1 cellular context compared by ENCODE assay signal in the genomic region with DNA sequence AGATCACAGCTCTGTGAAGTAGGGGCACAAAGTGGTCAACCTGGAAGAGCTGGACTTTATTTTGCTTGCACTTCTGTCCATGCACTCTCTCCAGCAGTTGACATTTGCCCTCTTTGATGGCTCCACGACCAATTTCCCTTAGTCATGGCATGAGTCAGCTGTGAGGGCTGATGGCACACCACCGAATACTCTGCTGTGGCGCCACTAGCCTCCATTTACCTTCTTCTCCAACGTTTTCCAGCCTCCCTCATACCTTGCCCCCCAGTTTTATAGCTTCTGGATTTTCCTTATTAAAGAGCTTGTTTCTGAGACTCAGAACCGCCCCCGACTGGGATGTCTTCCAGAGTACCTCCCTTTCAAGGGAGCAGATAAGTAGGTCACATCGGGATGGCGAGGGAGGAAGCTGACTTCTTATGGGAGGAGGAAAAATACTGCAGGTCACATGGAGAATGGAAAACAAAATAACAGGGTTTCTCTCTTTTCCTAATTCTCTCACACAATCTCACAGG.
A peak's percentile ranks its signal among the peaks of the same experiment; 100 is the strongest.
TF ChIP-seq lines count a peak whose summit lies in the region.

No MANE protein-coding gene starts in this region.

TF ChIP-seq in HepG2, 621 proteins besides CTCF, POLR2A, EP300 and RAD21 (continued from another document and continues in another):
- TF ChIP-seq, protein P1, sequence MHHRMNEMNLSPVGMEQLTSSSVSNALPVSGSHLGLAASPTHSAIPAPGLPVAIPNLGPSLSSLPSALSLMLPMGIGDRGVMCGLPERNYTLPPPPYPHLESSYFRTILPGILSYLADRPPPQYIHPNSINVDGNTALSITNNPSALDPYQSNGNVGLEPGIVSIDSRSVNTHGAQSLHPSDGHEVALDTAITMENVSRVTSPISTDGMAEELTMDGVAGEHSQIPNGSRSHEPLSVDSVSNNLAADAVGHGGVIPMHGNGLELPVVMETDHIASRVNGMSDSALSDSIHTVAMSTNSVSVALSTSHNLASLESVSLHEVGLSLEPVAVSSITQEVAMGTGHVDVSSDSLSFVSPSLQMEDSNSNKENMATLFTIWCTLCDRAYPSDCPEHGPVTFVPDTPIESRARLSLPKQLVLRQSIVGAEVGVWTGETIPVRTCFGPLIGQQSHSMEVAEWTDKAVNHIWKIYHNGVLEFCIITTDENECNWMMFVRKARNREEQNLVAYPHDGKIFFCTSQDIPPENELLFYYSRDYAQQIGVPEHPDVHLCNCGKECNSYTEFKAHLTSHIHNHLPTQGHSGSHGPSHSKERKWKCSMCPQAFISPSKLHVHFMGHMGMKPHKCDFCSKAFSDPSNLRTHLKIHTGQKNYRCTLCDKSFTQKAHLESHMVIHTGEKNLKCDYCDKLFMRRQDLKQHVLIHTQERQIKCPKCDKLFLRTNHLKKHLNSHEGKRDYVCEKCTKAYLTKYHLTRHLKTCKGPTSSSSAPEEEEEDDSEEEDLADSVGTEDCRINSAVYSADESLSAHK (CRISPR knock-in tag; IDR thresholded peaks at IDR 0.05; ENCODE audit: borderline replicate concordance): no peak
- TF ChIP-seq, protein P2, sequence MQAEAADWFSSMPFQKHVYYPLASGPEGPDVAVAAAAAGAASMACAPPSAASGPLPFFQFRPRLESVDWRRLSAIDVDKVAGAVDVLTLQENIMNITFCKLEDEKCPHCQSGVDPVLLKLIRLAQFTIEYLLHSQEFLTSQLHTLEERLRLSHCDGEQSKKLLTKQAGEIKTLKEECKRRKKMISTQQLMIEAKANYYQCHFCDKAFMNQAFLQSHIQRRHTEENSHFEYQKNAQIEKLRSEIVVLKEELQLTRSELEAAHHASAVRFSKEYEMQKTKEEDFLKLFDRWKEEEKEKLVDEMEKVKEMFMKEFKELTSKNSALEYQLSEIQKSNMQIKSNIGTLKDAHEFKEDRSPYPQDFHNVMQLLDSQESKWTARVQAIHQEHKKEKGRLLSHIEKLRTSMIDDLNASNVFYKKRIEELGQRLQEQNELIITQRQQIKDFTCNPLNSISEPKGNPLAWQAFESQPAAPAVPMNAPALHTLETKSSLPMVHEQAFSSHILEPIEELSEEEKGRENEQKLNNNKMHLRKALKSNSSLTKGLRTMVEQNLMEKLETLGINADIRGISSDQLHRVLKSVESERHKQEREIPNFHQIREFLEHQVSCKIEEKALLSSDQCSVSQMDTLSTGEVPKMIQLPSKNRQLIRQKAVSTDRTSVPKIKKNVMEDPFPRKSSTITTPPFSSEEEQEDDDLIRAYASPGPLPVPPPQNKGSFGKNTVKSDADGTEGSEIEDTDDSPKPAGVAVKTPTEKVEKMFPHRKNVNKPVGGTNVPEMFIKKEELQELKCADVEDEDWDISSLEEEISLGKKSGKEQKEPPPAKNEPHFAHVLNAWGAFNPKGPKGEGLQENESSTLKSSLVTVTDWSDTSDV (CRISPR knock-in tag; IDR thresholded peaks at IDR 0.05): no peak
- TF ChIP-seq ZNF816 (CRISPR knock-in tag; IDR thresholded peaks at IDR 0.05; ENCODE audit: borderline replicate concordance) (no peak), ZNF484 (CRISPR knock-in tag; IDR thresholded peaks at IDR 0.05; ENCODE audit: borderline replicate concordance, low read depth) (no peak), NCOR1 (IDR thresholded peaks at IDR 0.05; ENCODE audit: borderline replicate concordance, low read length) (peak; percentile 46; the same call in 1 of the 2 replicates), ZNF3 (CRISPR knock-in tag; IDR thresholded peaks at IDR 0.05) (no peak), ATF7 (IDR thresholded peaks at IDR 0.05) (no peak), ATF7 (CRISPR knock-in tag; IDR thresholded peaks at IDR 0.05) (no peak), RBAK (CRISPR knock-in tag; IDR thresholded peaks at IDR 0.05) (no peak), NONO (IDR thresholded peaks at IDR 0.05) (no peak), NONO (CRISPR knock-in tag; conservative IDR thresholded peaks at IDR 0.05) (0 out of 2 replicates have a peak, but pooled peaks have one; percentile 53), ZNF224 (CRISPR knock-in tag; IDR thresholded peaks at IDR 0.05) (no peak), JUNB (CRISPR knock-in tag; IDR thresholded peaks at IDR 0.05; ENCODE audit: borderline replicate concordance) (no peak), ZNF782 (CRISPR knock-in tag; IDR thresholded peaks at IDR 0.05; ENCODE audit: borderline replicate concordance) (no peak), ZEB1 (IDR thresholded peaks at IDR 0.05; ENCODE audit: insufficient replicate concordance, low read depth) (no peak), ZNF781 (CRISPR knock-in tag; IDR thresholded peaks at IDR 0.05; ENCODE audit: borderline replicate concordance, not compliant biosample characterization) (no peak), ZNF326 (CRISPR knock-in tag; IDR thresholded peaks at IDR 0.05; ENCODE audit: borderline replicate concordance) (no peak), ZNF256 (CRISPR knock-in tag; conservative IDR thresholded peaks at IDR 0.05) (no peak), ZNF749 (CRISPR knock-in tag; IDR thresholded peaks at IDR 0.05; ENCODE audit: borderline replicate concordance) (no peak), ZFP36L1 (CRISPR knock-in tag; IDR thresholded peaks at IDR 0.05) (no peak), NFKBIZ (CRISPR knock-in tag; IDR thresholded peaks at IDR 0.05) (no peak), ZNF7 (CRISPR knock-in tag; IDR thresholded peaks at IDR 0.05) (no peak)
- TF ChIP-seq, protein P3, sequence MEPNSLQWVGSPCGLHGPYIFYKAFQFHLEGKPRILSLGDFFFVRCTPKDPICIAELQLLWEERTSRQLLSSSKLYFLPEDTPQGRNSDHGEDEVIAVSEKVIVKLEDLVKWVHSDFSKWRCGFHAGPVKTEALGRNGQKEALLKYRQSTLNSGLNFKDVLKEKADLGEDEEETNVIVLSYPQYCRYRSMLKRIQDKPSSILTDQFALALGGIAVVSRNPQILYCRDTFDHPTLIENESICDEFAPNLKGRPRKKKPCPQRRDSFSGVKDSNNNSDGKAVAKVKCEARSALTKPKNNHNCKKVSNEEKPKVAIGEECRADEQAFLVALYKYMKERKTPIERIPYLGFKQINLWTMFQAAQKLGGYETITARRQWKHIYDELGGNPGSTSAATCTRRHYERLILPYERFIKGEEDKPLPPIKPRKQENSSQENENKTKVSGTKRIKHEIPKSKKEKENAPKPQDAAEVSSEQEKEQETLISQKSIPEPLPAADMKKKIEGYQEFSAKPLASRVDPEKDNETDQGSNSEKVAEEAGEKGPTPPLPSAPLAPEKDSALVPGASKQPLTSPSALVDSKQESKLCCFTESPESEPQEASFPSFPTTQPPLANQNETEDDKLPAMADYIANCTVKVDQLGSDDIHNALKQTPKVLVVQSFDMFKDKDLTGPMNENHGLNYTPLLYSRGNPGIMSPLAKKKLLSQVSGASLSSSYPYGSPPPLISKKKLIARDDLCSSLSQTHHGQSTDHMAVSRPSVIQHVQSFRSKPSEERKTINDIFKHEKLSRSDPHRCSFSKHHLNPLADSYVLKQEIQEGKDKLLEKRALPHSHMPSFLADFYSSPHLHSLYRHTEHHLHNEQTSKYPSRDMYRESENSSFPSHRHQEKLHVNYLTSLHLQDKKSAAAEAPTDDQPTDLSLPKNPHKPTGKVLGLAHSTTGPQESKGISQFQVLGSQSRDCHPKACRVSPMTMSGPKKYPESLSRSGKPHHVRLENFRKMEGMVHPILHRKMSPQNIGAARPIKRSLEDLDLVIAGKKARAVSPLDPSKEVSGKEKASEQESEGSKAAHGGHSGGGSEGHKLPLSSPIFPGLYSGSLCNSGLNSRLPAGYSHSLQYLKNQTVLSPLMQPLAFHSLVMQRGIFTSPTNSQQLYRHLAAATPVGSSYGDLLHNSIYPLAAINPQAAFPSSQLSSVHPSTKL (CRISPR knock-in tag; IDR thresholded peaks at IDR 0.05): peak; percentile 87
- TF ChIP-seq, protein P4, sequence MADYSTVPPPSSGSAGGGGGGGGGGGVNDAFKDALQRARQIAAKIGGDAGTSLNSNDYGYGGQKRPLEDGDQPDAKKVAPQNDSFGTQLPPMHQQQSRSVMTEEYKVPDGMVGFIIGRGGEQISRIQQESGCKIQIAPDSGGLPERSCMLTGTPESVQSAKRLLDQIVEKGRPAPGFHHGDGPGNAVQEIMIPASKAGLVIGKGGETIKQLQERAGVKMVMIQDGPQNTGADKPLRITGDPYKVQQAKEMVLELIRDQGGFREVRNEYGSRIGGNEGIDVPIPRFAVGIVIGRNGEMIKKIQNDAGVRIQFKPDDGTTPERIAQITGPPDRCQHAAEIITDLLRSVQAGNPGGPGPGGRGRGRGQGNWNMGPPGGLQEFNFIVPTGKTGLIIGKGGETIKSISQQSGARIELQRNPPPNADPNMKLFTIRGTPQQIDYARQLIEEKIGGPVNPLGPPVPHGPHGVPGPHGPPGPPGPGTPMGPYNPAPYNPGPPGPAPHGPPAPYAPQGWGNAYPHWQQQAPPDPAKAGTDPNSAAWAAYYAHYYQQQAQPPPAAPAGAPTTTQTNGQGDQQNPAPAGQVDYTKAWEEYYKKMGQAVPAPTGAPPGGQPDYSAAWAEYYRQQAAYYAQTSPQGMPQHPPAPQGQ (CRISPR knock-in tag; IDR thresholded peaks at IDR 0.05; ENCODE audit: borderline replicate concordance): no peak
- TF ChIP-seq, protein P5, sequence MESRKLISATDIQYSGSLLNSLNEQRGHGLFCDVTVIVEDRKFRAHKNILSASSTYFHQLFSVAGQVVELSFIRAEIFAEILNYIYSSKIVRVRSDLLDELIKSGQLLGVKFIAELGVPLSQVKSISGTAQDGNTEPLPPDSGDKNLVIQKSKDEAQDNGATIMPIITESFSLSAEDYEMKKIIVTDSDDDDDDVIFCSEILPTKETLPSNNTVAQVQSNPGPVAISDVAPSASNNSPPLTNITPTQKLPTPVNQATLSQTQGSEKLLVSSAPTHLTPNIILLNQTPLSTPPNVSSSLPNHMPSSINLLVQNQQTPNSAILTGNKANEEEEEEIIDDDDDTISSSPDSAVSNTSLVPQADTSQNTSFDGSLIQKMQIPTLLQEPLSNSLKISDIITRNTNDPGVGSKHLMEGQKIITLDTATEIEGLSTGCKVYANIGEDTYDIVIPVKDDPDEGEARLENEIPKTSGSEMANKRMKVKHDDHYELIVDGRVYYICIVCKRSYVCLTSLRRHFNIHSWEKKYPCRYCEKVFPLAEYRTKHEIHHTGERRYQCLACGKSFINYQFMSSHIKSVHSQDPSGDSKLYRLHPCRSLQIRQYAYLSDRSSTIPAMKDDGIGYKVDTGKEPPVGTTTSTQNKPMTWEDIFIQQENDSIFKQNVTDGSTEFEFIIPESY (CRISPR knock-in tag; IDR thresholded peaks at IDR 0.05): no peak
- TF ChIP-seq, protein P6, sequence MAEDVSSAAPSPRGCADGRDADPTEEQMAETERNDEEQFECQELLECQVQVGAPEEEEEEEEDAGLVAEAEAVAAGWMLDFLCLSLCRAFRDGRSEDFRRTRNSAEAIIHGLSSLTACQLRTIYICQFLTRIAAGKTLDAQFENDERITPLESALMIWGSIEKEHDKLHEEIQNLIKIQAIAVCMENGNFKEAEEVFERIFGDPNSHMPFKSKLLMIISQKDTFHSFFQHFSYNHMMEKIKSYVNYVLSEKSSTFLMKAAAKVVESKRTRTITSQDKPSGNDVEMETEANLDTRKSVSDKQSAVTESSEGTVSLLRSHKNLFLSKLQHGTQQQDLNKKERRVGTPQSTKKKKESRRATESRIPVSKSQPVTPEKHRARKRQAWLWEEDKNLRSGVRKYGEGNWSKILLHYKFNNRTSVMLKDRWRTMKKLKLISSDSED (CRISPR knock-in tag; IDR thresholded peaks at IDR 0.05): no peak
- TF ChIP-seq, protein P7, sequence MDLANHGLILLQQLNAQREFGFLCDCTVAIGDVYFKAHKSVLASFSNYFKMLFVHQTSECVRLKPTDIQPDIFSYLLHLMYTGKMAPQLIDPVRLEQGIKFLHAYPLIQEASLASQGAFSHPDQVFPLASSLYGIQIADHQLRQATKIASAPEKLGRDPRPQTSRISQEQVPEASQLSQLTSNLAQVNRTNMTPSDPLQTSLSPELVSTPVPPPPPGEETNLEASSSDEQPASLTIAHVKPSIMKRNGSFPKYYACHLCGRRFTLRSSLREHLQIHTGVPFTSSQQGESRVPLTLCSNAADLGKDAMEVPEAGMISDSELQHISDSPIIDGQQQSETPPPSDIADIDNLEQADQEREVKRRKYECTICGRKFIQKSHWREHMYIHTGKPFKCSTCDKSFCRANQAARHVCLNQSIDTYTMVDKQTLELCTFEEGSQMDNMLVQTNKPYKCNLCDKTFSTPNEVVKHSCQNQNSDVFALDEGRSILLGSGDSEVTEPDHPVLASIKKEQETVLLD (CRISPR knock-in tag; IDR thresholded peaks at IDR 0.05; ENCODE audit: low read depth): no peak
- TF ChIP-seq, protein P8, sequence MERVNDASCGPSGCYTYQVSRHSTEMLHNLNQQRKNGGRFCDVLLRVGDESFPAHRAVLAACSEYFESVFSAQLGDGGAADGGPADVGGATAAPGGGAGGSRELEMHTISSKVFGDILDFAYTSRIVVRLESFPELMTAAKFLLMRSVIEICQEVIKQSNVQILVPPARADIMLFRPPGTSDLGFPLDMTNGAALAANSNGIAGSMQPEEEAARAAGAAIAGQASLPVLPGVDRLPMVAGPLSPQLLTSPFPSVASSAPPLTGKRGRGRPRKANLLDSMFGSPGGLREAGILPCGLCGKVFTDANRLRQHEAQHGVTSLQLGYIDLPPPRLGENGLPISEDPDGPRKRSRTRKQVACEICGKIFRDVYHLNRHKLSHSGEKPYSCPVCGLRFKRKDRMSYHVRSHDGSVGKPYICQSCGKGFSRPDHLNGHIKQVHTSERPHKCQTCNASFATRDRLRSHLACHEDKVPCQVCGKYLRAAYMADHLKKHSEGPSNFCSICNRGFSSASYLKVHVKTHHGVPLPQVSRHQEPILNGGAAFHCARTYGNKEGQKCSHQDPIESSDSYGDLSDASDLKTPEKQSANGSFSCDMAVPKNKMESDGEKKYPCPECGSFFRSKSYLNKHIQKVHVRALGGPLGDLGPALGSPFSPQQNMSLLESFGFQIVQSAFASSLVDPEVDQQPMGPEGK (CRISPR knock-in tag; IDR thresholded peaks at IDR 0.05): no peak
- TF ChIP-seq, protein P9, sequence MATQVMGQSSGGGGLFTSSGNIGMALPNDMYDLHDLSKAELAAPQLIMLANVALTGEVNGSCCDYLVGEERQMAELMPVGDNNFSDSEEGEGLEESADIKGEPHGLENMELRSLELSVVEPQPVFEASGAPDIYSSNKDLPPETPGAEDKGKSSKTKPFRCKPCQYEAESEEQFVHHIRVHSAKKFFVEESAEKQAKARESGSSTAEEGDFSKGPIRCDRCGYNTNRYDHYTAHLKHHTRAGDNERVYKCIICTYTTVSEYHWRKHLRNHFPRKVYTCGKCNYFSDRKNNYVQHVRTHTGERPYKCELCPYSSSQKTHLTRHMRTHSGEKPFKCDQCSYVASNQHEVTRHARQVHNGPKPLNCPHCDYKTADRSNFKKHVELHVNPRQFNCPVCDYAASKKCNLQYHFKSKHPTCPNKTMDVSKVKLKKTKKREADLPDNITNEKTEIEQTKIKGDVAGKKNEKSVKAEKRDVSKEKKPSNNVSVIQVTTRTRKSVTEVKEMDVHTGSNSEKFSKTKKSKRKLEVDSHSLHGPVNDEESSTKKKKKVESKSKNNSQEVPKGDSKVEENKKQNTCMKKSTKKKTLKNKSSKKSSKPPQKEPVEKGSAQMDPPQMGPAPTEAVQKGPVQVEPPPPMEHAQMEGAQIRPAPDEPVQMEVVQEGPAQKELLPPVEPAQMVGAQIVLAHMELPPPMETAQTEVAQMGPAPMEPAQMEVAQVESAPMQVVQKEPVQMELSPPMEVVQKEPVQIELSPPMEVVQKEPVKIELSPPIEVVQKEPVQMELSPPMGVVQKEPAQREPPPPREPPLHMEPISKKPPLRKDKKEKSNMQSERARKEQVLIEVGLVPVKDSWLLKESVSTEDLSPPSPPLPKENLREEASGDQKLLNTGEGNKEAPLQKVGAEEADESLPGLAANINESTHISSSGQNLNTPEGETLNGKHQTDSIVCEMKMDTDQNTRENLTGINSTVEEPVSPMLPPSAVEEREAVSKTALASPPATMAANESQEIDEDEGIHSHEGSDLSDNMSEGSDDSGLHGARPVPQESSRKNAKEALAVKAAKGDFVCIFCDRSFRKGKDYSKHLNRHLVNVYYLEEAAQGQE (IDR thresholded peaks at IDR 0.05; ENCODE audit: borderline replicate concordance in 1 of 2, low read depth in 1 of 2, low read length in 2 of 2): no peak
